ENCODE assay signal across 18 cellular contexts in the genomic region with DNA sequence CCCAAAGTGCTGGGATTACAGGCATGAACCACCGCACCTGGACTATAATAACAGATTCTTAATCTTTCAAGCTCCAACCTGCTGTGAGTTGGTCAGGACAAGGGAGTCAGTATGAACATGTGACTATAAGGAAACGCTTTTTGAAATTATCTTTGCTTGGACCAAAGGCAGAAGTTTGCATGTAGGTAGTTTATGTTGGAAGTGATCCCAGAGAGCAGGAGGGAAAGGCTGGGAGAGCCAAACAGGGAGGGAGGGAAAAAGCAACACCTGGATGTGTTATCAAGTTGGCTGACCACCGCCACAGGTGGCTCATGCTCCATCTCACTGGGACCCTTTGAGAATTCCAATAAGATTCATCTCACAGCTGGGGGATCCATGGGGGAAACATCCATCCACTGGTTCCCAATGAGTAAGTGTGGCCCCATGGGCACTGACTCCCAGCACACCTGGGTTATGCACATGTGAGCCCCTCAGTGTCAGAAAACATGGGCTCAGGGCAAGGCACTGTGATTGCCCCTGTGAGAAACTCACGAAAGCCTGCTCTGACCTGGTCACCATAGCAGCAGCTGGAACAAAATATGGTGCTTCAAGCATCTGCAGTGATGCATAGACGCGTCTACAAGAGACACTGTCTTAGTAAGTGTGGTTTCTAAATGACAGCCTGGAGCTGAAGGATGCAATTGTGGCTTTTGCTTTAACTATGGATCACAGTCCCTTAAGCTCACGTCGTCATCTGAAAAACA.
DNase-seq lines count a peak whose midpoint lies in the region; ATAC-seq lines count a peak whose summit lies in the region.
"Had no signal": no experiment of that assay in that cellular context is flagged by ENCODE, and none has a peak within 500 bp of the region (broad histone marks: within the 10 kb centered on the region; RNA-seq: fewer than 3 reads in every experiment).

No MANE protein-coding gene starts in this region.

- peak; percentile 38 to 59 for ATAC-seq in activated CD4-positive, CD25-positive, alpha-beta regulatory T cell treated with anti-CD3 and anti-CD28 coated beads, Interleukin-2, amount 50 U/mL, for 24 hours
- ATAC-seq in HG02973 (IDR thresholded peaks at IDR 0.05; ENCODE audit: unreplicated experiment) = peak; percentile 78
- ATAC-seq in left colon = peak; percentile 59
- no peak for ATAC-seq in GM21381 (IDR thresholded peaks at IDR 0.05; ENCODE audit: unreplicated experiment)
- ATAC-seq: GM23338, T-cell had no signal

- intact Hi-C loops in left colon (cut with DNase I, micrococcal nuclease) = no loop called here

- DNase-seq in activated CD4-positive, CD25-positive, alpha-beta regulatory T cell treated with anti-CD3 and anti-CD28 coated beads, Interleukin-2, amount 50 U/mL, for 72 hours = no peak
- DNase-seq in GM19240 (ENCODE audit: insufficient read length, low spot score) (peak; percentile 24), left colon (no peak), SW480 (ENCODE audit: low spot score) (no peak), activated T-cell treated with anti-CD3 and anti-CD28 coated beads for 4 hours (no peak)
- DNase-seq: 8988T; activated B cell treated with CpG ODN at 0.5 μM for 24 hours; activated naive CD8-positive, alpha-beta T cell treated with anti-CD3 and anti-CD28 coated beads, Interleukin-2, amount 10 ng/mL, durations not matched to agents 7 days and 5 days; DMS53; kidney glomerular epithelial cell; midbrain; sigmoid colon; stimulated activated CD4-positive, alpha-beta T cell treated with anti-CD3 and anti-CD28 coated beads, Interleukin-2, amount 100 ng/mL, for 48 hours; T-cell had no signal
